13 cellular contexts compared by ENCODE assay signal in genomic region chr2:215713393-215713792, GRCh38.
DNase-seq lines count a peak whose midpoint lies in the region; ATAC-seq and TF ChIP-seq lines count a peak whose summit lies in the region.
"Had no signal": no experiment of that assay in that cellular context is flagged by ENCODE, and none has a peak within 500 bp of the region (broad histone marks: within the 10 kb centered on the region; RNA-seq: fewer than 3 reads in every experiment).

No MANE protein-coding gene starts in this region.

- TF ChIP-seq CTCF in CD14-positive monocyte (IDR thresholded peaks at IDR 0.05) = no peak
- no peak for TF ChIP-seq CTCF in WTC11 (IDR thresholded peaks at IDR 0.05)
- no peak for TF ChIP-seq CTCF in fibroblast of villous mesenchyme (IDR thresholded peaks at IDR 0.05; ENCODE audit: insufficient read depth, low read depth, low read length)

- H3K27ac Mint-ChIP-seq in CD14-positive monocyte (peak overlapping the region; percentile 43 to 86 (median 66)), WTC11 (no peak overlapping the region)

- DNase-seq in CD14-positive monocyte (ENCODE audit: low spot score) = no peak
- DNase-seq in WTC11 (ENCODE audit: low spot score) = no peak
- DNase-seq in fibroblast of villous mesenchyme (ENCODE audit: low read depth) = peak; percentile 96
- no peak for DNase-seq in sciatic nerve (ENCODE audit: low spot score)
- DNase-seq in NCI-H1436 (lab: John Stamatoyannopoulos, UW) = no peak
- DNase-seq in GM19238 (ENCODE audit: insufficient read length, low spot score) = no peak
- no peak for DNase-seq in NCI-H1105 (lab: John Stamatoyannopoulos, UW)
- DNase-seq in NCI-H2081 (lab: John Stamatoyannopoulos, UW) = no peak
- DNase-seq: activated naive CD4-positive, alpha-beta T cell treated with Interleukin-2 at 50 U/mL for 16 hours; DMS 273 treated with DMSO at 0.1 percent for 48 hours; GOT3; stimulated activated CD4-positive, alpha-beta T cell treated with anti-CD3 and anti-CD28 coated beads, Interleukin-2, amount 100 ng/mL, for 24 hours had no signal

- H3K9me3 Mint-ChIP-seq in CD14-positive monocyte = peaks cover 0 to 2% (median 0%) of the 10 kb centered on the region in 7 donors
- no peaks in the 10 kb centered on the region for H3K9me3 Mint-ChIP-seq in WTC11

- no peak overlapping the region for H3K4me3 ChIP-seq in fibroblast of villous mesenchyme (ENCODE audit: low read depth, low read length)
- H3K4me3 ChIP-seq: thoracic aorta had no signal

- peaks cover 65% of the 10 kb centered on the region for H3K4me1 Mint-ChIP-seq in CD14-positive monocyte
- H3K4me1 Mint-ChIP-seq in WTC11 = 0 out of 2 replicates have a peak, but pooled peaks cover 3% of the 10 kb centered on the region

- no peak for ATAC-seq in WTC11
- ATAC-seq in sciatic nerve = peak; percentile 80

- H3K36me3 Mint-ChIP-seq in CD14-positive monocyte (no peaks in the 10 kb centered on the region), WTC11 (no peaks in the 10 kb centered on the region)

- intact Hi-C loops in CD14-positive monocyte (cut with micrococcal nuclease) (loop anchor here in 1 of 2 donors (10.0 kb wide), 1 partner anchor 49 kb away; no protein-coding TSS in a partner anchor), sciatic nerve (cut with DNase I) (no loop called here)

- peaks cover 0 to 6% (median 5%) of the 10 kb centered on the region in 3 donors for H3K27me3 Mint-ChIP-seq in CD14-positive monocyte (ENCODE audit: low read depth in 3 of 3)
- H3K27me3 Mint-ChIP-seq in WTC11 (ENCODE audit: low read depth) = no peaks in the 10 kb centered on the region; the same call in 1 of the 2 replicates

- CTCF ChIA-PET in WTC11 (lab: Charles Lee) = no interaction called here

- POLR2A ChIA-PET in WTC11 (lab: Charles Lee) = no interaction called here

- peak overlapping the region in 1 of 2 donors; percentile 40 for H3K4me3 Mint-ChIP-seq in CD14-positive monocyte
- H3K4me3 Mint-ChIP-seq in WTC11 = no peak overlapping the region

TF ChIP-seq in WTC11, 78 proteins besides CTCF, POLR2A, EP300 and RAD21:
- TF ChIP-seq, protein P1, sequence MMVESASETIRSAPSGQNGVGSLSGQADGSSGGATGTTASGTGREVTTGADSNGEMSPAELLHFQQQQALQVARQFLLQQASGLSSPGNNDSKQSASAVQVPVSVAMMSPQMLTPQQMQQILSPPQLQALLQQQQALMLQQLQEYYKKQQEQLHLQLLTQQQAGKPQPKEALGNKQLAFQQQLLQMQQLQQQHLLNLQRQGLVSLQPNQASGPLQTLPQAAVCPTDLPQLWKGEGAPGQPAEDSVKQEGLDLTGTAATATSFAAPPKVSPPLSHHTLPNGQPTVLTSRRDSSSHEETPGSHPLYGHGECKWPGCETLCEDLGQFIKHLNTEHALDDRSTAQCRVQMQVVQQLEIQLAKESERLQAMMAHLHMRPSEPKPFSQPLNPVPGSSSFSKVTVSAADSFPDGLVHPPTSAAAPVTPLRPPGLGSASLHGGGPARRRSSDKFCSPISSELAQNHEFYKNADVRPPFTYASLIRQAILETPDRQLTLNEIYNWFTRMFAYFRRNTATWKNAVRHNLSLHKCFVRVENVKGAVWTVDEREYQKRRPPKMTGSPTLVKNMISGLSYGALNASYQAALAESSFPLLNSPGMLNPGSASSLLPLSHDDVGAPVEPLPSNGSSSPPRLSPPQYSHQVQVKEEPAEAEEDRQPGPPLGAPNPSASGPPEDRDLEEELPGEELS (CRISPR knock-in tag; IDR thresholded peaks at IDR 0.05) = no peak
- TF ChIP-seq MXD4 (CRISPR knock-in tag; IDR thresholded peaks at IDR 0.05; ENCODE audit: borderline replicate concordance) (no peak), ELF4 (CRISPR knock-in tag; IDR thresholded peaks at IDR 0.05; ENCODE audit: low read depth) (no peak), HMGA2 (CRISPR knock-in tag; IDR thresholded peaks at IDR 0.05) (no peak), AFF4 (CRISPR knock-in tag; IDR thresholded peaks at IDR 0.05; ENCODE audit: borderline replicate concordance) (no peak), GABPB1 (CRISPR knock-in tag; IDR thresholded peaks at IDR 0.05) (peak; percentile 62)
